ENCODE assay signal across 2 cellular contexts in genomic region chr13:106373304-106373988, GRCh38.
TF ChIP-seq lines count a peak whose summit lies in the region.

No MANE protein-coding gene starts in this region.

TF ChIP-seq in IMR-90, 13 proteins besides CTCF, POLR2A, EP300 and RAD21:
- TF ChIP-seq SMC3 (IDR thresholded peaks at IDR 0.05; ENCODE audit: low read depth, low read length) (no peak), RFX5 (IDR thresholded peaks at IDR 0.05; ENCODE audit: low read depth, low read length) (no peak), MXI1 (IDR thresholded peaks at IDR 0.05; ENCODE audit: borderline replicate concordance, low read depth, low read length) (no peak), RCOR1 (IDR thresholded peaks at IDR 0.05; ENCODE audit: insufficient replicate concordance, low read length) (no peak)

TF ChIP-seq in H1, 55 proteins besides CTCF, POLR2A, EP300 and RAD21:
- no peak for TF ChIP-seq YY1 (IDR thresholded peaks at IDR 0.05; ENCODE audit: low read depth, low read length)
- no peak for TF ChIP-seq ATF2 (IDR thresholded peaks at IDR 0.05; ENCODE audit: low read length)
- no peak for TF ChIP-seq USF2 (IDR thresholded peaks at IDR 0.05; ENCODE audit: low read length)
- TF ChIP-seq HDAC2 (IDR thresholded peaks at IDR 0.05; ENCODE audit: borderline replicate concordance in 1 of 2, low read depth in 2 of 2, low read length in 2 of 2), result no peak
- TF ChIP-seq SP4 (IDR thresholded peaks at IDR 0.05; ENCODE audit: low read length), result no peak
- TF ChIP-seq POU5F1 (IDR thresholded peaks at IDR 0.05; ENCODE audit: low read depth, low read length), result no peak
- TF ChIP-seq ZNF274 (IDR thresholded peaks at IDR 0.05; ENCODE audit: borderline replicate concordance, extremely low read depth, low read length), result no peak
- no peak for TF ChIP-seq BACH1 (IDR thresholded peaks at IDR 0.05; ENCODE audit: low read length)
- no peak for TF ChIP-seq SIN3A (conservative IDR thresholded peaks at IDR 0.05 in 1 of 2, IDR thresholded peaks at IDR 0.05 in 1 of 2; ENCODE audit: low read depth in 1 of 2, low read length in 2 of 2)
- TF ChIP-seq RBBP5 (IDR thresholded peaks at IDR 0.05; ENCODE audit: borderline replicate concordance, low read depth, low read length), result no peak
- no peak for TF ChIP-seq CHD1 (IDR thresholded peaks at IDR 0.05; ENCODE audit: low read depth, low read length)
- TF ChIP-seq TEAD4 (IDR thresholded peaks at IDR 0.05; ENCODE audit: low read depth, low read length), result no peak
- TF ChIP-seq FOSL1 (IDR thresholded peaks at IDR 0.05; ENCODE audit: insufficient read depth, low read depth, low read length), result no peak
- TF ChIP-seq ATF3 (IDR thresholded peaks at IDR 0.05; ENCODE audit: insufficient read depth, low read depth, low read length), result no peak
- TF ChIP-seq ASH2L (IDR thresholded peaks at IDR 0.05; ENCODE audit: low read length), result no peak
- TF ChIP-seq KDM5A (IDR thresholded peaks at IDR 0.05; ENCODE audit: low read length), result no peak
- TF ChIP-seq BRCA1 (IDR thresholded peaks at IDR 0.05; ENCODE audit: low read depth, low read length), result no peak
- TF ChIP-seq CBX8 (IDR thresholded peaks at IDR 0.05; ENCODE audit: borderline replicate concordance, low read depth, low read length), result no peak
- TF ChIP-seq GABPA (IDR thresholded peaks at IDR 0.05; ENCODE audit: borderline replicate concordance, insufficient read depth, low read length), result no peak
- TF ChIP-seq CTBP2 (IDR thresholded peaks at IDR 0.05; ENCODE audit: borderline replicate concordance, insufficient read depth, insufficient read length, low read length), result no peak
TF ChIP-seq in H1: peak in this region for 0.
